In genomic region chr5:110727025-110727314, GRCh38 we compare ENCODE assay signal across 9 cellular contexts. TPM values are rescaled to one million over a fixed set of nuclear protein-coding genes. Genes with fewer than 3 reads are reported as not detected.
A peak's percentile ranks its signal among the peaks of the same experiment; 100 is the strongest.
DNase-seq lines count a peak whose midpoint lies in the region; ATAC-seq and TF ChIP-seq lines count a peak whose summit lies in the region.
"Had no signal": no experiment of that assay in that cellular context is flagged by ENCODE, and none has a peak within 500 bp of the region (broad histone marks: within the 10 kb centered on the region; RNA-seq: fewer than 3 reads in every experiment).

No MANE protein-coding gene starts in this region.

- H3K4me3 ChIP-seq in fibroblast of lung (replicated peaks in 1 of 4; ENCODE audit: control extremely low read depth in 1 of 4, insufficient read depth in 1 of 4, low read depth in 3 of 4, low read length in 4 of 4) (peak overlapping the region; percentile 44 to 81 (median 52)), trophoblast cell (ENCODE audit: low read depth, low read length) (no peak overlapping the region)
- H3K4me3 ChIP-seq: BLaER1 had no signal

- H3K79me1 ChIP-seq in trophoblast cell (ENCODE audit: low read length): no peaks in the 10 kb centered on the region

- DNase-seq in NCI-H1105 treated with DMSO at 0.1 percent for 48 hours (lab: John Stamatoyannopoulos, UW): peak; percentile 17
- no peak for DNase-seq in NCI-H1105 (lab: John Stamatoyannopoulos, UW)
- peak; percentile 35 to 46 for DNase-seq in SHP77 (lab: John Stamatoyannopoulos, UW)
- DNase-seq in fibroblast of lung (ENCODE audit: low read depth in 2 of 2): no peak
- DNase-seq in trophoblast cell: peak in 1 of 2 donors; percentile 18
- no peak for DNase-seq in NCI-H1092 (lab: John Stamatoyannopoulos, UW)

- no peaks in the 10 kb centered on the region for H3K9me3 ChIP-seq in fibroblast of lung (ENCODE audit: control insufficient read depth, insufficient read depth, low read depth, low read length)
- H3K9me3 ChIP-seq in trophoblast cell (ENCODE audit: insufficient read depth, low read depth, low read length): peaks cover 3% of the 10 kb centered on the region

- H4K12ac ChIP-seq in trophoblast cell (ENCODE audit: low read depth, low read length): no peak overlapping the region

- no peak overlapping the region for H2BK120ac ChIP-seq in trophoblast cell (ENCODE audit: insufficient read depth, low read length, poor library complexity)

- H2BK12ac ChIP-seq in trophoblast cell (ENCODE audit: low read length): no peak overlapping the region

- no peaks in the 10 kb centered on the region for H3K79me2 ChIP-seq in fibroblast of lung (ENCODE audit: control insufficient read depth, insufficient read depth, low read length)
- H3K79me2 ChIP-seq in trophoblast cell (ENCODE audit: control insufficient read depth, insufficient read depth, low read length, poor library complexity): no peaks in the 10 kb centered on the region

- no peaks in the 10 kb centered on the region for H3K27me3 ChIP-seq in fibroblast of lung (ENCODE audit: control insufficient read depth, insufficient read depth, low read length)
- H3K27me3 ChIP-seq in trophoblast cell (ENCODE audit: insufficient read depth, low read length): no peaks in the 10 kb centered on the region
- H3K27me3 ChIP-seq: BLaER1 had no signal

- no CpG with 5 or more reads among the region's 5 CpGs for WGBS in trophoblast cell (ENCODE audit: extremely low coverage, insufficient coverage, insufficient read length)

- TF ChIP-seq CTCF in fibroblast of lung (conservative IDR thresholded peaks at IDR 0.05 in 1 of 2, IDR thresholded peaks at IDR 0.05 in 1 of 2; ENCODE audit: low read depth in 1 of 2, low read length in 2 of 2): peak in 1 of 2 donors; percentile 2

- H4K91ac ChIP-seq in trophoblast cell (ENCODE audit: low read depth, low read length): no peak overlapping the region

- H3K18ac ChIP-seq in trophoblast cell (ENCODE audit: low read length): no peak overlapping the region

- peak overlapping the region; percentile 75 for H3K4me2 ChIP-seq in fibroblast of lung (ENCODE audit: extremely low read depth, insufficient read depth, low read length)
- peak overlapping the region; percentile 92 for H3K4me2 ChIP-seq in trophoblast cell (ENCODE audit: low read length)
- H3K4me2 ChIP-seq: BLaER1 had no signal

- no peaks in the 10 kb centered on the region for H3K4me1 ChIP-seq in fibroblast of lung (ENCODE audit: control insufficient read depth, extremely low read depth, insufficient read depth, low read length)
- H3K4me1 ChIP-seq in trophoblast cell (ENCODE audit: control insufficient read depth in 1 of 2, insufficient read depth in 2 of 2, low read length in 2 of 2): no peaks in the 10 kb centered on the region
- H3K4me1 ChIP-seq: BLaER1 had no signal

- H3K36me3 ChIP-seq in fibroblast of lung (ENCODE audit: control insufficient read depth, insufficient read depth, low read length) (no peaks in the 10 kb centered on the region), trophoblast cell (ENCODE audit: control insufficient read depth in 1 of 2, insufficient read depth in 2 of 2, low read length in 2 of 2) (no peaks in the 10 kb centered on the region)
- H3K36me3 ChIP-seq: BLaER1 had no signal

- H3K27ac ChIP-seq in fibroblast of lung (ENCODE audit: insufficient read depth, low read length) (no peak overlapping the region), trophoblast cell (ENCODE audit: low read depth, low read length) (no peak overlapping the region)
- H3K27ac ChIP-seq: BLaER1 had no signal

- no peak overlapping the region for H2BK5ac ChIP-seq in trophoblast cell (ENCODE audit: low read depth, low read length, poor library complexity)

- H3K14ac ChIP-seq in trophoblast cell (ENCODE audit: low read length): no peak overlapping the region

- H2AFZ ChIP-seq in fibroblast of lung (ENCODE audit: low read length) (peak overlapping the region; percentile 78), trophoblast cell (ENCODE audit: insufficient read depth, low read length, poor library complexity) (no peak overlapping the region)

- H2AK5ac ChIP-seq in trophoblast cell (ENCODE audit: low read length): no peak overlapping the region

- peak; percentile 23 for ATAC-seq in HG02973 (IDR thresholded peaks at IDR 0.05; ENCODE audit: unreplicated experiment)
- ATAC-seq in GM18858 (IDR thresholded peaks at IDR 0.05; ENCODE audit: unreplicated experiment): no peak

- H3K23ac ChIP-seq in trophoblast cell (ENCODE audit: low read length): no peak overlapping the region

- H4K8ac ChIP-seq in trophoblast cell (ENCODE audit: low read depth, low read length): no peak overlapping the region

- H4K20me1 ChIP-seq in fibroblast of lung (ENCODE audit: control insufficient read depth, extremely low read depth, insufficient read depth, low read length): no peaks in the 10 kb centered on the region
- H4K20me1 ChIP-seq: BLaER1 had no signal

- H3K9ac ChIP-seq in fibroblast of lung (ENCODE audit: insufficient read depth, low read length) (no peak overlapping the region), trophoblast cell (ENCODE audit: low read length) (no peak overlapping the region)
- H3K9ac ChIP-seq: BLaER1 had no signal

- H3K4ac ChIP-seq in trophoblast cell (ENCODE audit: low read depth, low read length): no peak overlapping the region

RNA-seq across cellular contexts. Expression of gene TMEM232, which starts 0.5 kb away (rescaled TPM):
- 5.6 and 7.4 TPM in 2 replicates for total RNA-seq in fibroblast of lung
- 0.87 and 2.0 TPM in 2 replicates for polyA plus RNA-seq in fibroblast of lung
- polyA plus RNA-seq in fibroblast of lung (2012): 0.40 and 1.3 TPM in 2 replicates
- polyA minus RNA-seq in fibroblast of lung (ENCODE audit: low replicate concordance): not detected in 2 replicates
- polyA plus RNA-seq in trophoblast cell (2013): 0.65 and 0.93 TPM in 2 replicates

RNA-seq across cellular contexts. Expression of gene SLC25A46, which starts 11.8 kb away (rescaled TPM):
- 76.0 and 95.5 TPM in 2 replicates for total RNA-seq in fibroblast of lung
- 63.5 and 81.5 TPM in 2 replicates for polyA plus RNA-seq in fibroblast of lung
- 38.7 and 43.9 TPM in 2 replicates for polyA plus RNA-seq in fibroblast of lung (2012)
- polyA minus RNA-seq in fibroblast of lung (ENCODE audit: low replicate concordance): 4.1 and 6.8 TPM in 2 replicates
- polyA plus RNA-seq in trophoblast cell (2013): 23.4 and 23.5 TPM in 2 replicates

Comparison
In these comparisons a context has a peak if more than half of its experiments do, and no peak if none do; other contexts are left out.
1. DNase-seq: peak in NCI-H1105 treated with DMSO at 0.1 percent for 48 hours (single experiment) and SHP77 (2 of 2); none in NCI-H1105 (single experiment), fibroblast of lung (0 of 2) and NCI-H1092 (single experiment).